Comparison of ENCODE assay signal across 8 cellular contexts in genomic region chr19:41321600-41322270, GRCh38. TPM values are rescaled to one million over a fixed set of nuclear protein-coding genes. Genes with fewer than 3 reads are reported as not detected.
DNase-seq lines count a peak whose midpoint lies in the region; ATAC-seq, FAIRE-seq and TF ChIP-seq lines count a peak whose summit lies in the region.

No MANE protein-coding gene starts in this region.

- H3K4me1 ChIP-seq in lung (ENCODE audit: control insufficient read depth in 2 of 2, insufficient read depth in 2 of 2, low read length in 2 of 2) = peaks cover 0 to 26% of the 10 kb centered on the region in 2 donors

- TF ChIP-seq POLR2A in NB4 (IDR thresholded peaks at IDR 0.05; ENCODE audit: extremely low read depth, insufficient read length) = no peak

- H3K27me3 ChIP-seq in bronchial epithelial cell (ENCODE audit: control insufficient read depth, insufficient read depth, low read length) (no peaks in the 10 kb centered on the region), lung (ENCODE audit: control insufficient read depth, insufficient read depth) (no peaks in the 10 kb centered on the region)

- H3K27ac ChIP-seq in lung (ENCODE audit: low read depth in 1 of 2, low read length in 1 of 2) = peak overlapping the region in 1 of 2 donors; percentile 47

- H3K36me3 ChIP-seq in bronchial epithelial cell (ENCODE audit: control insufficient read depth, insufficient read depth, low read length) (peaks cover 25% of the 10 kb centered on the region), lung (ENCODE audit: control insufficient read depth in 2 of 2, insufficient read depth in 2 of 2, low read length in 2 of 2) (peaks cover 6 to 43% of the 10 kb centered on the region in 2 donors)

- 49 to 50% methylated on average over 10 of the region's 10 CpGs for WGBS in lung, 2 donors

- H3K4me3 ChIP-seq in NB4 (ENCODE audit: low read depth, low read length) (no peak overlapping the region), bronchial epithelial cell (ENCODE audit: low read depth, low read length) (no peak overlapping the region), lung (no peak overlapping the region)

- H3K9me3 ChIP-seq in lung (ENCODE audit: control insufficient read depth in 2 of 2, insufficient read depth in 1 of 2, low read length in 1 of 2) = no peaks in the 10 kb centered on the region

- peak; percentile 64 for DNase-seq in DMS53 (lab: John Stamatoyannopoulos, UW)
- no peak for DNase-seq in DMS53 treated with DMSO at 0.1 percent for 48 hours (lab: John Stamatoyannopoulos, UW; ENCODE audit: unreplicated experiment)
- peak; percentile 53 for DNase-seq in NB4 (ENCODE audit: low read depth)
- no peak for DNase-seq in bronchial epithelial cell (ENCODE audit: low read depth)
- no peak for DNase-seq in lung (ENCODE audit: low spot score)
- no peak for DNase-seq in T-helper 9 cell

- ATAC-seq in lung (ENCODE audit: insufficient read depth, low FRiP score) (no peak), GM19463 (IDR thresholded peaks at IDR 0.05; ENCODE audit: unreplicated experiment) (no peak), GM21528 (IDR thresholded peaks at IDR 0.05; ENCODE audit: low FRiP score, unreplicated experiment) (no peak)

- FAIRE-seq in bronchial epithelial cell (lab: Jason Lieb, UNC) = no peak

- peak; percentile 45 for TF ChIP-seq CTCF in NB4 (IDR thresholded peaks at IDR 0.05; ENCODE audit: low read depth, low read length)
- peak; percentile 44 for TF ChIP-seq CTCF in bronchial epithelial cell (IDR thresholded peaks at IDR 0.05; ENCODE audit: insufficient read depth, low read length, severe bottlenecking)
- peak; percentile 44 for TF ChIP-seq CTCF in lung (IDR thresholded peaks at IDR 0.05; ENCODE audit: control extremely low read depth, extremely low read depth)

RNA-seq across cellular contexts. Expression of gene CCDC97, which starts 11.8 kb away (rescaled TPM):
- total RNA-seq in bronchial epithelial cell (7.9 and 12.9 TPM in 2 replicates), lung (10 to 100 TPM; 19.7 to 39.9 TPM)
- 10 to 100 TPM; 13.2 to 22.2 TPM for polyA plus RNA-seq in lung

RNA-seq across cellular contexts. Expression of gene TGFB1, which starts 32.0 kb away (rescaled TPM):
- total RNA-seq in bronchial epithelial cell (4.5 and 5.2 TPM in 2 replicates), lung (10 to 100 TPM; 18.0 to 88.8 TPM)
- polyA plus RNA-seq in lung = 10 to 100 TPM; 27.8 to 67.3 TPM

RNA-seq across cellular contexts. Expression of gene B9D2, which starts 42.2 kb away (rescaled TPM):
- total RNA-seq in bronchial epithelial cell = 1.1 and 1.9 TPM in 2 replicates
- 10 to 100 TPM; 10.2 to 16.4 TPM for total RNA-seq in lung
- 10 to 100 TPM; 11.6 to 18.6 TPM for polyA plus RNA-seq in lung

RNA-seq across cellular contexts. Expression of gene TMEM91, which starts 54.6 kb away (rescaled TPM):
- total RNA-seq in bronchial epithelial cell (7.6 and 10.2 TPM in 2 replicates), lung (10 to 100 TPM; 13.6 to 16.0 TPM)
- polyA plus RNA-seq in lung = 10 to 100 TPM; 18.0 to 39.8 TPM

RNA-seq across cellular contexts. Expression of gene HNRNPUL1, which starts 57.6 kb away (rescaled TPM):
- total RNA-seq in bronchial epithelial cell (41.9 and 43.5 TPM in 2 replicates), lung (100 to 1,000 TPM; 192 to 198 TPM)
- polyA plus RNA-seq in lung = 10 to 100 TPM; 92.2 to 96.0 TPM

Comparison
In these comparisons a context has a peak if more than half of its experiments do, and no peak if none do; other contexts are left out.
1. DNase-seq: peak in DMS53 (single experiment) and NB4 (single experiment); none in DMS53 treated with DMSO at 0.1 percent for 48 hours (single experiment), bronchial epithelial cell (single experiment), lung (single experiment) and T-helper 9 cell (single experiment).
2. Peak in every context shown above with its lines, with median percentiles within 50 percentile points of each other: CTCF ChIP-seq.